ENCODE assay signal across 1 cellular context in genomic region chr17:18314731-18315497, GRCh38.
TF ChIP-seq lines count a peak whose summit lies in the region.

TSS of gene SMCR8 (plus strand) at chr17:18315293. CDS start at chr17:18315790, 497 bp downstream.
TSS of gene TOP3A (minus strand) at chr17:18314994. CDS start at chr17:18314778, 216 bp downstream.

TF ChIP-seq in K562, 482 proteins besides CTCF, POLR2A, EP300 and RAD21 (continued from another document):
- TF ChIP-seq WHSC1 (IDR thresholded peaks at IDR 0.05; ENCODE audit: low read length) (no peak), HIVEP1 (CRISPR knock-in tag; IDR thresholded peaks at IDR 0.05) (no peak), ZNF717 (CRISPR knock-in tag; IDR thresholded peaks at IDR 0.05) (no peak), RBM25 (IDR thresholded peaks at IDR 0.05; ENCODE audit: low read depth, low read length, severe bottlenecking) (no peak)
TF ChIP-seq in K562: peak in this region for 94.
